Comparison of ENCODE assay signal across 18 cellular contexts in genomic region chr14:59133202-59133601, GRCh38. TPM values are rescaled to one million over a fixed set of nuclear protein-coding genes. Genes with fewer than 3 reads are reported as not detected.
A peak's percentile ranks its signal among the peaks of the same experiment; 100 is the strongest.
DNase-seq lines count a peak whose midpoint lies in the region; ATAC-seq and TF ChIP-seq lines count a peak whose summit lies in the region.
"Had no signal": no experiment of that assay in that cellular context is flagged by ENCODE, and none has a peak within 500 bp of the region (broad histone marks: within the 10 kb centered on the region; RNA-seq: fewer than 3 reads in every experiment).

No MANE protein-coding gene starts in this region.

- intact Hi-C loops in left ventricle myocardium inferior (cut with micrococcal nuclease): no loop called here
- intact Hi-C loops in aorta (cut with DNase I): loop anchor here (2.0 to 10.0 kb wide), 4 partner anchors 30 to 122 kb away; partner anchors contain the start of gene DAAM1 (in 2 of the 2)

- H3K4me1 Mint-ChIP-seq in natural killer cell treated with Interleukin-12 subunit alpha and Interleukin-12 subunit beta and Interleukin-15 and Interleukin-18, amount 100 ng/mL, for 72 hours (ENCODE audit: low read depth in 2 of 2): no peaks in the 10 kb centered on the region

- H3K27me3 Mint-ChIP-seq in natural killer cell treated with Interleukin-12 subunit alpha and Interleukin-12 subunit beta and Interleukin-15 and Interleukin-18, amount 100 ng/mL, for 72 hours: peaks cover 9 to 35% of the 10 kb centered on the region in 2 donors

- ATAC-seq in SK-N-SH treated with all-trans-retinoic acid at 6 μM for 48 hours (peak; percentile 51; the same call in 2 of the 3 replicates), aorta (ENCODE audit: low FRiP score) (peak; percentile 29), HG02938 (IDR thresholded peaks at IDR 0.05; ENCODE audit: unreplicated experiment) (no peak)
- no peak for ATAC-seq in natural killer cell treated with Interleukin-12 subunit alpha and Interleukin-12 subunit beta and Interleukin-15 and Interleukin-18, amount 100 ng/mL, for 72 hours
- ATAC-seq: body of pancreas; effector memory CD8-positive, alpha-beta T cell had no signal

- H3K4me3 Mint-ChIP-seq in natural killer cell treated with Interleukin-12 subunit alpha and Interleukin-12 subunit beta and Interleukin-15 and Interleukin-18, amount 100 ng/mL, for 72 hours: no peak overlapping the region
- H3K4me3 Mint-ChIP-seq: effector memory CD8-positive, alpha-beta T cell had no signal

- H3K27me3 ChIP-seq in left ventricle myocardium inferior (ENCODE audit: low read depth) (no peaks in the 10 kb centered on the region), right atrium auricular region (no peaks in the 10 kb centered on the region), aorta (ENCODE audit: control insufficient read depth in 1 of 2, insufficient read depth in 2 of 2, low read length in 1 of 2) (no peaks in the 10 kb centered on the region)
- H3K27me3 ChIP-seq: vagina had no signal

- H3K4me3 ChIP-seq in left ventricle myocardium inferior: no peak overlapping the region
- H3K4me3 ChIP-seq in right atrium auricular region: no peak overlapping the region
- H3K4me3 ChIP-seq in fibroblast of pulmonary artery (replicated peaks; ENCODE audit: low read depth, low read length): no peak overlapping the region
- no peak overlapping the region for H3K4me3 ChIP-seq in aorta (ENCODE audit: low read length in 2 of 2)
- H3K4me3 ChIP-seq: body of pancreas, vagina had no signal

- 29 to 30% methylated on average over 2 of the region's 2 CpGs for WGBS in aorta, 2 donors

- no peaks in the 10 kb centered on the region for H3K9me3 ChIP-seq in left ventricle myocardium inferior (replicated peaks)
- no peaks in the 10 kb centered on the region for H3K9me3 ChIP-seq in right atrium auricular region
- no peaks in the 10 kb centered on the region for H3K9me3 ChIP-seq in aorta (ENCODE audit: control insufficient read depth, low read length)
- H3K9me3 ChIP-seq: body of pancreas, vagina had no signal

- DNase-seq in left ventricle myocardium inferior: no peak
- DNase-seq in right atrium auricular region (ENCODE audit: low spot score): no peak
- peak; percentile 31 for DNase-seq in fibroblast of pulmonary artery (ENCODE audit: low read depth)
- DNase-seq in aorta: no peak
- no peak for DNase-seq in natural killer cell treated with Interleukin-12 subunit alpha and Interleukin-12 subunit beta and Interleukin-15 and Interleukin-18, amount 100 ng/mL, for 72 hours (ENCODE audit: low spot score)
- no peak for DNase-seq in NCI-H526 treated with DMSO at 0.1 percent for 48 hours (lab: John Stamatoyannopoulos, UW)
- DNase-seq: ACHN; activated effector memory CD4-positive, alpha-beta T cell treated with anti-CD3 and anti-CD28 coated beads, Interleukin-2, amount 50 U/mL, for 16 hours; body of pancreas; effector memory CD8-positive, alpha-beta T cell; Kasumi-1; NCI-H2029 treated with DMSO at 0.1 percent for 48 hours; NCI-H774; small intestine; stimulated activated naive CD4-positive, alpha-beta T cell had no signal

- peak overlapping the region in 1 of 2 donors; percentile 45 for H3K27ac Mint-ChIP-seq in natural killer cell treated with Interleukin-12 subunit alpha and Interleukin-12 subunit beta and Interleukin-15 and Interleukin-18, amount 100 ng/mL, for 72 hours
- H3K27ac Mint-ChIP-seq: effector memory CD8-positive, alpha-beta T cell had no signal

- no peaks in the 10 kb centered on the region for H3K36me3 Mint-ChIP-seq in natural killer cell treated with Interleukin-12 subunit alpha and Interleukin-12 subunit beta and Interleukin-15 and Interleukin-18, amount 100 ng/mL, for 72 hours

- no peaks in the 10 kb centered on the region for H3K36me3 ChIP-seq in left ventricle myocardium inferior
- H3K36me3 ChIP-seq in right atrium auricular region: no peaks in the 10 kb centered on the region
- no peaks in the 10 kb centered on the region for H3K36me3 ChIP-seq in aorta (ENCODE audit: control insufficient read depth in 1 of 2, insufficient read depth in 2 of 2, low read length in 1 of 2)
- H3K36me3 ChIP-seq: vagina had no signal

- H3K4me1 ChIP-seq in left ventricle myocardium inferior (peaks cover 8% of the 10 kb centered on the region), right atrium auricular region (peaks cover 0 to 8% of the 10 kb centered on the region in 2 donors), aorta (ENCODE audit: control insufficient read depth in 1 of 2, insufficient read depth in 2 of 2, low read length in 2 of 2) (peaks cover 0 to 6% of the 10 kb centered on the region in 2 donors)
- H3K4me1 ChIP-seq: body of pancreas had no signal

- H3K27ac ChIP-seq in left ventricle myocardium inferior (replicated peaks): no peak overlapping the region
- no peak overlapping the region for H3K27ac ChIP-seq in right atrium auricular region
- no peak overlapping the region for H3K27ac ChIP-seq in aorta (ENCODE audit: low read depth in 1 of 2, low read length in 2 of 2)
- H3K27ac ChIP-seq: body of pancreas, vagina had no signal

- TF ChIP-seq CTCF in left ventricle myocardium inferior (IDR thresholded peaks at IDR 0.05; ENCODE audit: borderline replicate concordance): peak; percentile 36
- TF ChIP-seq CTCF in right atrium auricular region (IDR thresholded peaks at IDR 0.05): peak in 1 of 2 donors; percentile 43
- TF ChIP-seq CTCF in fibroblast of pulmonary artery (IDR thresholded peaks at IDR 0.05; ENCODE audit: low read length, missing control alignments): peak; percentile 32

- no peaks in the 10 kb centered on the region for H3K9me3 Mint-ChIP-seq in natural killer cell treated with Interleukin-12 subunit alpha and Interleukin-12 subunit beta and Interleukin-15 and Interleukin-18, amount 100 ng/mL, for 72 hours
- H3K9me3 Mint-ChIP-seq: effector memory CD8-positive, alpha-beta T cell had no signal

TF ChIP-seq in SK-N-SH treated with all-trans-retinoic acid at 6 μM for 48 hours, 23 proteins besides CTCF, POLR2A, EP300 and RAD21:
- TF ChIP-seq OSR1 (CRISPR knock-in tag; IDR thresholded peaks at IDR 0.05): no peak
- TF ChIP-seq PATZ1 (CRISPR knock-in tag; IDR thresholded peaks at IDR 0.05; ENCODE audit: borderline replicate concordance): no peak
- TF ChIP-seq PPARA (CRISPR knock-in tag; IDR thresholded peaks at IDR 0.05; ENCODE audit: borderline replicate concordance): no peak

RNA-seq across cellular contexts. Expression of gene DAAM1, which starts 55.3 kb away (rescaled TPM):
- total RNA-seq in left ventricle myocardium inferior: 84.8 TPM
- 10 to 100 TPM; 61.4 to 67.0 TPM for total RNA-seq in right atrium auricular region
- 10 to 100 TPM; 83.7 to 93.3 TPM for total RNA-seq in aorta
- 10 to 100 TPM; 10.4 to 38.0 TPM for polyA plus RNA-seq in aorta
- total RNA-seq in natural killer cell treated with Interleukin-12 subunit alpha and Interleukin-12 subunit beta and Interleukin-15 and Interleukin-18, amount 100 ng/mL, for 72 hours: 10 to 100 TPM; 21.3 to 22.5 TPM

Comparison
In these comparisons a context has a peak if more than half of its experiments do, and no peak if none do; other contexts are left out.
1. ATAC-seq: peak in SK-N-SH treated with all-trans-retinoic acid at 6 μM for 48 hours (single experiment) and aorta (single experiment); none in natural killer cell treated with Interleukin-12 subunit alpha and Interleukin-12 subunit beta and Interleukin-15 and Interleukin-18, amount 100 ng/mL, for 72 hours (0 of 2) and HG02938 (single experiment).